In genomic region chr7:139843211-139843537, GRCh38 we compare ENCODE assay signal across 1 cellular context. TPM values are rescaled to one million over a fixed set of nuclear protein-coding genes. Genes with fewer than 3 reads are reported as not detected.
"Had no signal": no experiment of that assay in that cellular context is flagged by ENCODE, and none has a peak within 500 bp of the region (broad histone marks: within the 10 kb centered on the region; RNA-seq: fewer than 3 reads in every experiment).

No MANE protein-coding gene starts in this region.

RNA-seq across cellular contexts. Expression of gene TBXAS1, which starts 14.1 kb away (rescaled TPM):
- total RNA-seq: smooth muscle cell had no signal
